In the genomic region with DNA sequence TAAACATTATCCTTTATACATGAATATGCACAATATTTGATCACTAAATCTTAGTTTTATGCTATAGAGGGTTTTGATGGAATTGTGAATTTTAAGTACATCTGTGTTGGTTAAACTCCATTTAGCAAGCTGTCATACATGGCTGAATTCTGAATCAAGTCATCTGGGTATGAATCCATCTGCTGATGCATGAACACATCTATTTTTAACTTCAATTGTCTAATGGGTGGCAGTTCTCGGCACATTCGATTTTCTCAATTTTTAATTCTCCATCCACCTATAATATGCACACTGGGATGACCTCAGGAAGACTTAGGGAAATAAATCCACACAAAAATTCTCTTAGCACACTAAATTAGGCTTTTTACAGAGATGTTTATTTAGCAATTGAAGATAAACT, we compare ENCODE assay signal across 22 cellular contexts.
"Had no signal": no experiment of that assay in that cellular context is flagged by ENCODE, and none has a peak within 500 bp of the region (broad histone marks: within the 10 kb centered on the region; RNA-seq: fewer than 3 reads in every experiment).

No MANE protein-coding gene starts in this region.

- ATAC-seq: activated CD8-positive, alpha-beta T cell treated with anti-CD3 and anti-CD28 coated beads for 36 hours; activated naive CD4-positive, alpha-beta T cell treated with anti-CD3 and anti-CD28 coated beads, Interleukin-2, amount 50 U/mL, for 72 hours; activated T-cell treated with anti-CD3 and anti-CD28 coated beads, Interleukin-2, amount 50 U/mL, for 4 hours; foreskin keratinocyte; heart left ventricle; left lobe of liver; naive thymus-derived CD8-positive, alpha-beta T cell; right cardiac atrium; stimulated activated naive CD8-positive, alpha-beta T cell treated with anti-CD3 and anti-CD28 coated beads, Interleukin-15, Interleukin-2, amounts not matched to agents 100 U/mL and 50 U/mL, for 24 hours; WTC11 had no signal

- H3K4me1 ChIP-seq: foreskin keratinocyte, heart left ventricle, suprapubic skin had no signal

- H3K4me1 Mint-ChIP-seq: naive thymus-derived CD8-positive, alpha-beta T cell; WTC11 had no signal

- H3K27me3 ChIP-seq: foreskin keratinocyte, heart left ventricle, suprapubic skin had no signal

- H3K9me3 ChIP-seq: heart left ventricle, suprapubic skin had no signal

- H3K36me3 Mint-ChIP-seq: activated naive CD4-positive, alpha-beta T cell treated with anti-CD3 and anti-CD28 coated beads, Interleukin-2, amount 50 U/mL, for 72 hours; WTC11 had no signal

- H3K27ac Mint-ChIP-seq: activated CD8-positive, alpha-beta T cell treated with anti-CD3 and anti-CD28 coated beads for 36 hours; activated naive CD4-positive, alpha-beta T cell treated with anti-CD3 and anti-CD28 coated beads, Interleukin-2, amount 50 U/mL, for 72 hours; type B pancreatic cell; WTC11 had no signal

- H3K27ac ChIP-seq: coronary artery, foreskin keratinocyte, heart left ventricle, suprapubic skin had no signal

- DNase-seq: activated CD4-positive, alpha-beta T cell treated with anti-CD3 and anti-CD28 coated beads for 4 hours; activated CD8-positive, alpha-beta T cell treated with anti-CD3 and anti-CD28 coated beads for 36 hours; activated effector memory CD4-positive, alpha-beta T cell treated with anti-CD3 and anti-CD28 coated beads, Interleukin-2, amount 50 U/mL, for 16 hours; activated T-cell treated with anti-CD3 and anti-CD28 coated beads, Interleukin-2, amount 50 U/mL, for 4 hours; effector CD8-positive, alpha-beta T cell; foreskin keratinocyte; heart left ventricle; naive thymus-derived CD8-positive, alpha-beta T cell; posterior cingulate gyrus; right cardiac atrium; stimulated activated CD4-positive, alpha-beta T cell treated with anti-CD3 and anti-CD28 coated beads, Interleukin-4, amount 100 ng/mL, for 4 hours; stimulated activated CD8-positive, alpha-beta memory T cell treated with anti-CD3 and anti-CD28 coated beads, Interleukin-4, amount 100 ng/mL, for 48 hours; stimulated activated naive CD8-positive, alpha-beta T cell treated with anti-CD3 and anti-CD28 coated beads, Interleukin-15, Interleukin-2, amounts not matched to agents 100 U/mL and 50 U/mL, for 24 hours; T-helper 2 cell had no signal

- H3K9me3 Mint-ChIP-seq: activated CD8-positive, alpha-beta T cell treated with anti-CD3 and anti-CD28 coated beads for 36 hours; activated naive CD4-positive, alpha-beta T cell treated with anti-CD3 and anti-CD28 coated beads, Interleukin-2, amount 50 U/mL, for 72 hours; activated T-cell treated with anti-CD3 and anti-CD28 coated beads, Interleukin-2, amount 50 U/mL, for 4 hours; naive thymus-derived CD8-positive, alpha-beta T cell; type B pancreatic cell; WTC11 had no signal

- H3K27me3 Mint-ChIP-seq: activated CD8-positive, alpha-beta T cell treated with anti-CD3 and anti-CD28 coated beads for 36 hours; naive thymus-derived CD8-positive, alpha-beta T cell; type B pancreatic cell had no signal

- H3K4me3 Mint-ChIP-seq: activated CD8-positive, alpha-beta T cell treated with anti-CD3 and anti-CD28 coated beads for 36 hours; activated T-cell treated with anti-CD3 and anti-CD28 coated beads, Interleukin-2, amount 50 U/mL, for 4 hours; naive thymus-derived CD8-positive, alpha-beta T cell; type B pancreatic cell; WTC11 had no signal

- H3K4me3 ChIP-seq: coronary artery, heart left ventricle, suprapubic skin had no signal

- FAIRE-seq: small intestine, TTC549 had no signal
